8 cellular contexts compared by ENCODE assay signal in the genomic region with DNA sequence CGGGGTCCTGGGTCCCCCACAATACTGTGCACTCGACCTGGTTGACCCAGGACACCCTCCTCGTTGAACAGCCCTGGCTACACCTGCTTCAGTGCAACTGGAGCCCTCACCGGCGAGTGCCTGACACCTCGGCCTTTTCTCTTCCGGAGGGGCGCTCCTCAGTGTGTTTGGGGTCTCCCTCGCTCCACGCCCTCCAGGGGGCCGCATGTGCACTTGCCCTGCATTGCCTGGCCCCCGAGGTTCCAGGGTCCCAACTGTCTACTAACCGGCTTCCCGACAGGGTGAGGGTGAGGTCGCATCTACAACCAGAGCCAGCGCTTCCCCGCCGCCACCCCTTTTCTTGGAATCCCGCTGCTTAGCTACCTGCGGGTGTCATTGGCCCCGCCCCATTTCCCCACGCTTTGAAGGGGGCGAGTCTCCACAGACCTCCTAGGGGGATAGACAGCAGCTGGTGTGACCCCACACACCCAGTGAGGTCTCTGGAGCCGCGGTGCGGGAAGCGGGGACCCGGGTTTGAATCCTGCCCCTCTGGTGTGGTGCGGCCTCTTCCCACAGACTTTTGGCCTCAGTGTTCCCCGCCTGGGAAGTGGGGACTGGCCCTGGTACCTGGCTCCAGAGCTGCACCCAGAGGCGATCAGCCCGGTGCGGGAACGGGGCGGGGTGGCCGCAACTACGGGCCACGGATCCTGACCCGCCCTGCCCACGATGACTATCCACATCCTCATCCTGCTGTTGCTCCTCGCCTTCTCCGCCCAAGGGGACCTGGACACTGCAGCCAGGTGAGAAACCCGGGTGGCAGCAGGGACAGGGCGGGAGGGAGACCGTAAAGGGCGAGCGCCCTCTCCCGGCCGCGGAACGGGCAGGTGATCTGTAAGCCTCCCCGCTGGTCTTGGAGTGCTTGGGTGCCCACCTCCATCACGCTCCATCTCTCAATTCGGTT. TPM values are rescaled to one million over a fixed set of nuclear protein-coding genes. Genes with fewer than 3 reads are reported as not detected.
A peak's percentile ranks its signal among the peaks of the same experiment; 100 is the strongest.
DNase-seq lines count a peak whose midpoint lies in the region; ATAC-seq and TF ChIP-seq lines count a peak whose summit lies in the region.

A gene with protein sequence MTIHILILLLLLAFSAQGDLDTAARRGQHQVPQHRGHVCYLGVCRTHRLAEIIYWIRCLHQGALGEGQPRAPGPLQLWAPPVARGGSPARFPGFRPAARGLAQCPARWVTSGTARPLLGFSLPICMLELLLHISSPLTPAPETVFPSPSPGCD (plus strand): TSS at position 462 of the 940 bp plus-strand sequence. CDS start 244 bp downstream, at position 706.

- H3K9me3 ChIP-seq in CD8-positive, alpha-beta memory T cell (ENCODE audit: low read length) = no peaks in the 10 kb centered on the region

- H3K4me1 Mint-ChIP-seq in CD8-positive, alpha-beta memory T cell = peaks cover 14 to 31% (median 14%) of the 10 kb centered on the region in 3 donors
- H3K4me1 Mint-ChIP-seq in activated CD8-positive, alpha-beta T cell treated with anti-CD3 and anti-CD28 coated beads, Interleukin-2, amount 10 ng/mL, durations not matched to agents 7 days and 5 days (ENCODE audit: low read depth) = peaks cover 41% of the 10 kb centered on the region
- peaks cover 39% of the 10 kb centered on the region for H3K4me1 Mint-ChIP-seq in neural crest cell

- no peaks in the 10 kb centered on the region for H3K9me3 Mint-ChIP-seq in CD8-positive, alpha-beta memory T cell
- H3K9me3 Mint-ChIP-seq in activated CD8-positive, alpha-beta T cell treated with anti-CD3 and anti-CD28 coated beads, Interleukin-2, amount 10 ng/mL, durations not matched to agents 7 days and 5 days (ENCODE audit: insufficient read depth) = no peaks in the 10 kb centered on the region
- no peaks in the 10 kb centered on the region for H3K9me3 Mint-ChIP-seq in neural crest cell

- peak in 1 of 5 donors; percentile 15 for DNase-seq in CD8-positive, alpha-beta memory T cell
- DNase-seq in NCI-H1105 treated with DMSO at 0.1 percent for 48 hours (lab: John Stamatoyannopoulos, UW) (peak; percentile 73), fibroblast of mammary gland (ENCODE audit: low read depth) (no peak), neural crest cell (ENCODE audit: low read depth, low spot score) (no peak), HUDEP-2 (lab: John Stamatoyannopoulos, UW; ENCODE audit: unreplicated experiment in 76 of 76) (no peak), SKM-1 (lab: John Stamatoyannopoulos, UW; ENCODE audit: unreplicated experiment) (no peak)
- peak; percentile 47 for DNase-seq in activated CD8-positive, alpha-beta T cell treated with anti-CD3 and anti-CD28 coated beads, Interleukin-2, amount 10 ng/mL, durations not matched to agents 7 days and 5 days

- peak within 1 kb of the TSS; percentile 80 to 87 (median 84) for H3K4me3 Mint-ChIP-seq in CD8-positive, alpha-beta memory T cell
- no peak within 1 kb of the TSS for H3K4me3 Mint-ChIP-seq in activated CD8-positive, alpha-beta T cell treated with anti-CD3 and anti-CD28 coated beads, Interleukin-2, amount 10 ng/mL, durations not matched to agents 7 days and 5 days
- peak within 1 kb of the TSS; percentile 90 for H3K4me3 Mint-ChIP-seq in neural crest cell

- H3K4me3 ChIP-seq in CD8-positive, alpha-beta memory T cell (ENCODE audit: low read length) = peak within 1 kb of the TSS; percentile 47
- peak within 1 kb of the TSS; percentile 60 for H3K4me3 ChIP-seq in fibroblast of mammary gland (ENCODE audit: control insufficient read depth, low read depth, low read length)

- peaks cover 19 to 21% of the 10 kb centered on the region in 2 donors for H3K27me3 Mint-ChIP-seq in CD8-positive, alpha-beta memory T cell
- peaks cover 21% of the 10 kb centered on the region for H3K27me3 Mint-ChIP-seq in activated CD8-positive, alpha-beta T cell treated with anti-CD3 and anti-CD28 coated beads, Interleukin-2, amount 10 ng/mL, durations not matched to agents 7 days and 5 days (ENCODE audit: low read depth)
- H3K27me3 Mint-ChIP-seq in neural crest cell (ENCODE audit: low read depth) = peaks cover 16% of the 10 kb centered on the region

- peaks cover 17% of the 10 kb centered on the region for H3K4me1 ChIP-seq in CD8-positive, alpha-beta memory T cell (ENCODE audit: insufficient read depth, low read length)

- CTCF ChIA-PET in CD8-positive, alpha-beta memory T cell (lab: Charles Lee) = interaction anchor here (1.4 kb wide), 1 partner anchor 8 kb away, joined by 3 read pairs; no protein-coding TSS in a partner anchor
- CTCF ChIA-PET in activated CD8-positive, alpha-beta T cell treated with anti-CD3 and anti-CD28 coated beads, Interleukin-2, amount 10 ng/mL, durations not matched to agents 7 days and 5 days (lab: Charles Lee) = interaction anchor here (0.9 to 1.4 kb wide), 3 partner anchors 11 to 110 kb away, joined by 3 to 4 read pairs (median 3); no protein-coding TSS in a partner anchor

- peak within 1 kb of the TSS in 5 of 8 donors; percentile 6 to 58 (median 50) for H3K27ac Mint-ChIP-seq in CD8-positive, alpha-beta memory T cell
- H3K27ac Mint-ChIP-seq in activated CD8-positive, alpha-beta T cell treated with anti-CD3 and anti-CD28 coated beads, Interleukin-2, amount 10 ng/mL, durations not matched to agents 7 days and 5 days = no peak within 1 kb of the TSS
- H3K27ac Mint-ChIP-seq in neural crest cell (ENCODE audit: unreplicated experiment) = peak within 1 kb of the TSS; percentile 73

- H3K27ac ChIP-seq in CD8-positive, alpha-beta memory T cell (ENCODE audit: low read depth, low read length) = no peak within 1 kb of the TSS

- no peaks in the 10 kb centered on the region for H3K27me3 ChIP-seq in CD8-positive, alpha-beta memory T cell (ENCODE audit: insufficient read depth, low read length, poor library complexity, severe bottlenecking)

- H3K36me3 ChIP-seq in CD8-positive, alpha-beta memory T cell (ENCODE audit: insufficient read depth, low read length) = peaks cover 7% of the 10 kb centered on the region

- POLR2A ChIA-PET in CD8-positive, alpha-beta memory T cell (lab: Charles Lee) = no interaction called here
- POLR2A ChIA-PET in activated CD8-positive, alpha-beta T cell treated with anti-CD3 and anti-CD28 coated beads, Interleukin-2, amount 10 ng/mL, durations not matched to agents 7 days and 5 days (lab: Charles Lee) = no interaction called here

- peaks cover 3 to 35% (median 4%) of the 10 kb centered on the region in 3 donors for H3K36me3 Mint-ChIP-seq in CD8-positive, alpha-beta memory T cell
- H3K36me3 Mint-ChIP-seq in activated CD8-positive, alpha-beta T cell treated with anti-CD3 and anti-CD28 coated beads, Interleukin-2, amount 10 ng/mL, durations not matched to agents 7 days and 5 days (ENCODE audit: low read depth) = peaks cover 24% of the 10 kb centered on the region
- H3K36me3 Mint-ChIP-seq in neural crest cell (ENCODE audit: low read depth) = peaks cover 13% of the 10 kb centered on the region

- ATAC-seq in activated CD8-positive, alpha-beta T cell treated with anti-CD3 and anti-CD28 coated beads, Interleukin-2, amount 10 ng/mL, durations not matched to agents 7 days and 5 days = peak; percentile 19
- ATAC-seq in HG03565 (IDR thresholded peaks at IDR 0.05; ENCODE audit: unreplicated experiment) = no peak

- peak; percentile 52 for TF ChIP-seq CTCF in fibroblast of mammary gland (conservative IDR thresholded peaks at IDR 0.05; ENCODE audit: control insufficient read depth, insufficient read depth, low read depth, low read length)
- TF ChIP-seq CTCF in neural crest cell (conservative IDR thresholded peaks at IDR 0.05) = peak; percentile 62

RNA-seq across cellular contexts. Expression of the gene that starts here (rescaled TPM):
- total RNA-seq in CD8-positive, alpha-beta memory T cell = 1 to 10 TPM; 6.9 to 7.2 TPM
- 0.91 TPM for polyA plus RNA-seq in CD8-positive, alpha-beta memory T cell
- 1 to 10 TPM; 4.4 to 4.5 TPM for total RNA-seq in activated CD8-positive, alpha-beta T cell treated with anti-CD3 and anti-CD28 coated beads, Interleukin-2, amount 10 ng/mL, durations not matched to agents 7 days and 5 days
- total RNA-seq in neural crest cell = 11.8 TPM in 2 replicates

Comparison
In these comparisons a context has a peak if more than half of its experiments do, and no peak if none do; other contexts are left out.
1. DNase-seq: peak in NCI-H1105 treated with DMSO at 0.1 percent for 48 hours (single experiment) and activated CD8-positive, alpha-beta T cell treated with anti-CD3 and anti-CD28 coated beads, Interleukin-2, amount 10 ng/mL, durations not matched to agents 7 days and 5 days (single experiment); none in fibroblast of mammary gland (single experiment), neural crest cell (single experiment), HUDEP-2 (0 of 76) and SKM-1 (single experiment).